In the genomic region with DNA sequence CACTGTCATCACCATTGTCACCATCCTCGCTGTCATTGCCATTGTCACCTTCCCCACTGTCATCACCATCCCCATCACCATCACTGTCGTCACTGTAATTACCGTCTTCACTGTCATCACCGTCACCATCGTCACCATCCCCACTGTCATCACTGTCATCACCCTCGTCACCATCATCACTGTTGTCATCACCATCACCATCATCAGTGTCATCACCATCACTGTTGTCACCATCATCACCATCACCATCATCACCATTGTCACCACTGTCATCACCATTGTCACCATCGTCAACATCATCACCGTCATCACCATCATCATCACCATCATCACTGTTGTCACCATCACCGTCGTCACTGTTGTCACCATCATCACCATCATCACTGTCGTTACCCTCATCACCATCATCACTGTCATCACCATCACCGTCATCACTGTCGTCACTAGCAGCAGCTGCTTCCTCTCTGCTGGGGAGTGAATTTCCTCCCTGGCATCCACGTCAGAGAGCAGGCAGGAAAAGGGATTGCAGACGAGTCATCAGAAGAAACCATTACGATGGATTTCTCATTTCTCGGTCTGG, we compare ENCODE assay signal across 1 cellular context.
TF ChIP-seq lines count a peak whose summit lies in the region.

No MANE protein-coding gene starts in this region.

TF ChIP-seq in HEK293, 187 proteins besides CTCF, POLR2A, EP300 and RAD21 (continued from another document and continues in another):
- TF ChIP-seq ZNF571 (tag by site-specific recombination; IDR thresholded peaks at IDR 0.05) (0 out of 2 replicates have a peak, but pooled peaks have one; percentile 55), ZNF23 (tag by site-specific recombination; IDR thresholded peaks at IDR 0.05; ENCODE audit: borderline replicate concordance) (no peak), ZNF366 (tag by site-specific recombination; conservative IDR thresholded peaks at IDR 0.05) (no peak), KLF8 (tag by site-specific recombination; IDR thresholded peaks at IDR 0.05) (no peak), ZNF391 (tag by site-specific recombination; IDR thresholded peaks at IDR 0.05; ENCODE audit: borderline replicate concordance, low read depth) (no peak), ZNF248 (tag by site-specific recombination; IDR thresholded peaks at IDR 0.05) (no peak), ZNF426 (tag by site-specific recombination; IDR thresholded peaks at IDR 0.05) (no peak), REPIN1 (tag by site-specific recombination; IDR thresholded peaks at IDR 0.05; ENCODE audit: low read depth) (no peak), ZNF623 (tag by site-specific recombination; IDR thresholded peaks at IDR 0.05) (no peak), ZBTB8A (tag by site-specific recombination; IDR thresholded peaks at IDR 0.05) (no peak), TRIM28 (IDR thresholded peaks at IDR 0.05; ENCODE audit: borderline replicate concordance, low read length) (no peak), ZBTB17 (tag by site-specific recombination; IDR thresholded peaks at IDR 0.05) (no peak), ZNF610 (tag by site-specific recombination; IDR thresholded peaks at IDR 0.05; ENCODE audit: borderline replicate concordance) (no peak), ZNF514 (tag by site-specific recombination; IDR thresholded peaks at IDR 0.05) (no peak), ZNF701 (tag by site-specific recombination; IDR thresholded peaks at IDR 0.05) (no peak), ZNF335 (tag by site-specific recombination; conservative IDR thresholded peaks at IDR 0.05) (no peak), KLF16 (tag by site-specific recombination; IDR thresholded peaks at IDR 0.05) (no peak), ZNF169 (tag by site-specific recombination; IDR thresholded peaks at IDR 0.05) (no peak), ZNF37A (tag by site-specific recombination; IDR thresholded peaks at IDR 0.05) (no peak), ZNF776 (tag by site-specific recombination; IDR thresholded peaks at IDR 0.05; ENCODE audit: borderline replicate concordance) (no peak), ZNF658 (tag by site-specific recombination; IDR thresholded peaks at IDR 0.05) (peak; percentile 86; the same call in 1 of the 2 replicates), ZNF585B (tag by site-specific recombination; IDR thresholded peaks at IDR 0.05) (no peak), ZNF132 (tag by site-specific recombination; IDR thresholded peaks at IDR 0.05; ENCODE audit: borderline replicate concordance) (no peak)
- TF ChIP-seq, protein P1, sequence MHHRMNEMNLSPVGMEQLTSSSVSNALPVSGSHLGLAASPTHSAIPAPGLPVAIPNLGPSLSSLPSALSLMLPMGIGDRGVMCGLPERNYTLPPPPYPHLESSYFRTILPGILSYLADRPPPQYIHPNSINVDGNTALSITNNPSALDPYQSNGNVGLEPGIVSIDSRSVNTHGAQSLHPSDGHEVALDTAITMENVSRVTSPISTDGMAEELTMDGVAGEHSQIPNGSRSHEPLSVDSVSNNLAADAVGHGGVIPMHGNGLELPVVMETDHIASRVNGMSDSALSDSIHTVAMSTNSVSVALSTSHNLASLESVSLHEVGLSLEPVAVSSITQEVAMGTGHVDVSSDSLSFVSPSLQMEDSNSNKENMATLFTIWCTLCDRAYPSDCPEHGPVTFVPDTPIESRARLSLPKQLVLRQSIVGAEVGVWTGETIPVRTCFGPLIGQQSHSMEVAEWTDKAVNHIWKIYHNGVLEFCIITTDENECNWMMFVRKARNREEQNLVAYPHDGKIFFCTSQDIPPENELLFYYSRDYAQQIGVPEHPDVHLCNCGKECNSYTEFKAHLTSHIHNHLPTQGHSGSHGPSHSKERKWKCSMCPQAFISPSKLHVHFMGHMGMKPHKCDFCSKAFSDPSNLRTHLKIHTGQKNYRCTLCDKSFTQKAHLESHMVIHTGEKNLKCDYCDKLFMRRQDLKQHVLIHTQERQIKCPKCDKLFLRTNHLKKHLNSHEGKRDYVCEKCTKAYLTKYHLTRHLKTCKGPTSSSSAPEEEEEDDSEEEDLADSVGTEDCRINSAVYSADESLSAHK (tag by site-specific recombination; IDR thresholded peaks at IDR 0.05): 0 out of 2 replicates have a peak, but pooled peaks have one; percentile 7
- TF ChIP-seq, protein P2, sequence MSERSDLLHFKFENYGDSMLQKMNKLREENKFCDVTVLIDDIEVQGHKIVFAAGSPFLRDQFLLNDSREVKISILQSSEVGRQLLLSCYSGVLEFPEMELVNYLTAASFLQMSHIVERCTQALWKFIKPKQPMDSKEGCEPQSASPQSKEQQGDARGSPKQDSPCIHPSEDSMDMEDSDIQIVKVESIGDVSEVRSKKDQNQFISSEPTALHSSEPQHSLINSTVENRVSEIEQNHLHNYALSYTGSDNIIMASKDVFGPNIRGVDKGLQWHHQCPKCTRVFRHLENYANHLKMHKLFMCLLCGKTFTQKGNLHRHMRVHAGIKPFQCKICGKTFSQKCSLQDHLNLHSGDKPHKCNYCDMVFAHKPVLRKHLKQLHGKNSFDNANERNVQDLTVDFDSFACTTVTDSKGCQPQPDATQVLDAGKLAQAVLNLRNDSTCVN (tag by site-specific recombination; optimal IDR thresholded peaks at IDR 0.05): no peak
- TF ChIP-seq, protein P3, sequence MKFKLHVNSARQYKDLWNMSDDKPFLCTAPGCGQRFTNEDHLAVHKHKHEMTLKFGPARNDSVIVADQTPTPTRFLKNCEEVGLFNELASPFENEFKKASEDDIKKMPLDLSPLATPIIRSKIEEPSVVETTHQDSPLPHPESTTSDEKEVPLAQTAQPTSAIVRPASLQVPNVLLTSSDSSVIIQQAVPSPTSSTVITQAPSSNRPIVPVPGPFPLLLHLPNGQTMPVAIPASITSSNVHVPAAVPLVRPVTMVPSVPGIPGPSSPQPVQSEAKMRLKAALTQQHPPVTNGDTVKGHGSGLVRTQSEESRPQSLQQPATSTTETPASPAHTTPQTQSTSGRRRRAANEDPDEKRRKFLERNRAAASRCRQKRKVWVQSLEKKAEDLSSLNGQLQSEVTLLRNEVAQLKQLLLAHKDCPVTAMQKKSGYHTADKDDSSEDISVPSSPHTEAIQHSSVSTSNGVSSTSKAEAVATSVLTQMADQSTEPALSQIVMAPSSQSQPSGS (tag by site-specific recombination; IDR thresholded peaks at IDR 0.05; ENCODE audit: low read depth): no peak
- TF ChIP-seq, protein P4, sequence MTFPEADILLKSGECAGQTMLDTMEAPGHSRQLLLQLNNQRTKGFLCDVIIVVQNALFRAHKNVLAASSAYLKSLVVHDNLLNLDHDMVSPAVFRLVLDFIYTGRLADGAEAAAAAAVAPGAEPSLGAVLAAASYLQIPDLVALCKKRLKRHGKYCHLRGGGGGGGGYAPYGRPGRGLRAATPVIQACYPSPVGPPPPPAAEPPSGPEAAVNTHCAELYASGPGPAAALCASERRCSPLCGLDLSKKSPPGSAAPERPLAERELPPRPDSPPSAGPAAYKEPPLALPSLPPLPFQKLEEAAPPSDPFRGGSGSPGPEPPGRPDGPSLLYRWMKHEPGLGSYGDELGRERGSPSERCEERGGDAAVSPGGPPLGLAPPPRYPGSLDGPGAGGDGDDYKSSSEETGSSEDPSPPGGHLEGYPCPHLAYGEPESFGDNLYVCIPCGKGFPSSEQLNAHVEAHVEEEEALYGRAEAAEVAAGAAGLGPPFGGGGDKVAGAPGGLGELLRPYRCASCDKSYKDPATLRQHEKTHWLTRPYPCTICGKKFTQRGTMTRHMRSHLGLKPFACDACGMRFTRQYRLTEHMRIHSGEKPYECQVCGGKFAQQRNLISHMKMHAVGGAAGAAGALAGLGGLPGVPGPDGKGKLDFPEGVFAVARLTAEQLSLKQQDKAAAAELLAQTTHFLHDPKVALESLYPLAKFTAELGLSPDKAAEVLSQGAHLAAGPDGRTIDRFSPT (tag by site-specific recombination; IDR thresholded peaks at IDR 0.05): no peak
- TF ChIP-seq, protein P5, sequence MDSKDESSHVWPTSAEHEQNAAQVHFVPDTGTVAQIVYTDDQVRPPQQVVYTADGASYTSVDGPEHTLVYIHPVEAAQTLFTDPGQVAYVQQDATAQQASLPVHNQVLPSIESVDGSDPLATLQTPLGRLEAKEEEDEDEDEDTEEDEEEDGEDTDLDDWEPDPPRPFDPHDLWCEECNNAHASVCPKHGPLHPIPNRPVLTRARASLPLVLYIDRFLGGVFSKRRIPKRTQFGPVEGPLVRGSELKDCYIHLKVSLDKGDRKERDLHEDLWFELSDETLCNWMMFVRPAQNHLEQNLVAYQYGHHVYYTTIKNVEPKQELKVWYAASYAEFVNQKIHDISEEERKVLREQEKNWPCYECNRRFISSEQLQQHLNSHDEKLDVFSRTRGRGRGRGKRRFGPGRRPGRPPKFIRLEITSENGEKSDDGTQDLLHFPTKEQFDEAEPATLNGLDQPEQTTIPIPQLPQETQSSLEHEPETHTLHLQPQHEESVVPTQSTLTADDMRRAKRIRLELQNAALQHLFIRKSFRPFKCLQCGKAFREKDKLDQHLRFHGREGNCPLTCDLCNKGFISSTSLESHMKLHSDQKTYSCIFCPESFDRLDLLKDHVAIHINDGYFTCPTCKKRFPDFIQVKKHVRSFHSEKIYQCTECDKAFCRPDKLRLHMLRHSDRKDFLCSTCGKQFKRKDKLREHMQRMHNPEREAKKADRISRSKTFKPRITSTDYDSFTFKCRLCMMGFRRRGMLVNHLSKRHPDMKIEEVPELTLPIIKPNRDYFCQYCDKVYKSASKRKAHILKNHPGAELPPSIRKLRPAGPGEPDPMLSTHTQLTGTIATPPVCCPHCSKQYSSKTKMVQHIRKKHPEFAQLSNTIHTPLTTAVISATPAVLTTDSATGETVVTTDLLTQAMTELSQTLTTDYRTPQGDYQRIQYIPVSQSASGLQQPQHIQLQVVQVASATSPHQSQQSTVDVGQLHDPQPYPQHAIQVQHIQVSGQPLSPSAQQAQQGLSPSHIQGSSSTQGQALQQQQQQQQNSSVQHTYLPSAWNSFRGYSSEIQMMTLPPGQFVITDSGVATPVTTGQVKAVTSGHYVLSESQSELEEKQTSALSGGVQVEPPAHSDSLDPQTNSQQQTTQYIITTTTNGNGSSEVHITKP (tag by site-specific recombination; IDR thresholded peaks at IDR 0.05): no peak
- TF ChIP-seq, protein P6, sequence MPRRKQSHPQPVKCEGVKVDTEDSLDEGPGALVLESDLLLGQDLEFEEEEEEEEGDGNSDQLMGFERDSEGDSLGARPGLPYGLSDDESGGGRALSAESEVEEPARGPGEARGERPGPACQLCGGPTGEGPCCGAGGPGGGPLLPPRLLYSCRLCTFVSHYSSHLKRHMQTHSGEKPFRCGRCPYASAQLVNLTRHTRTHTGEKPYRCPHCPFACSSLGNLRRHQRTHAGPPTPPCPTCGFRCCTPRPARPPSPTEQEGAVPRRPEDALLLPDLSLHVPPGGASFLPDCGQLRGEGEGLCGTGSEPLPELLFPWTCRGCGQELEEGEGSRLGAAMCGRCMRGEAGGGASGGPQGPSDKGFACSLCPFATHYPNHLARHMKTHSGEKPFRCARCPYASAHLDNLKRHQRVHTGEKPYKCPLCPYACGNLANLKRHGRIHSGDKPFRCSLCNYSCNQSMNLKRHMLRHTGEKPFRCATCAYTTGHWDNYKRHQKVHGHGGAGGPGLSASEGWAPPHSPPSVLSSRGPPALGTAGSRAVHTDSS (tag by site-specific recombination; IDR thresholded peaks at IDR 0.05): peak; percentile 93
- TF ChIP-seq, protein P7, sequence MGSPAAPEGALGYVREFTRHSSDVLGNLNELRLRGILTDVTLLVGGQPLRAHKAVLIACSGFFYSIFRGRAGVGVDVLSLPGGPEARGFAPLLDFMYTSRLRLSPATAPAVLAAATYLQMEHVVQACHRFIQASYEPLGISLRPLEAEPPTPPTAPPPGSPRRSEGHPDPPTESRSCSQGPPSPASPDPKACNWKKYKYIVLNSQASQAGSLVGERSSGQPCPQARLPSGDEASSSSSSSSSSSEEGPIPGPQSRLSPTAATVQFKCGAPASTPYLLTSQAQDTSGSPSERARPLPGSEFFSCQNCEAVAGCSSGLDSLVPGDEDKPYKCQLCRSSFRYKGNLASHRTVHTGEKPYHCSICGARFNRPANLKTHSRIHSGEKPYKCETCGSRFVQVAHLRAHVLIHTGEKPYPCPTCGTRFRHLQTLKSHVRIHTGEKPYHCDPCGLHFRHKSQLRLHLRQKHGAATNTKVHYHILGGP (tag by site-specific recombination; IDR thresholded peaks at IDR 0.05): no peak
- TF ChIP-seq, protein P8, sequence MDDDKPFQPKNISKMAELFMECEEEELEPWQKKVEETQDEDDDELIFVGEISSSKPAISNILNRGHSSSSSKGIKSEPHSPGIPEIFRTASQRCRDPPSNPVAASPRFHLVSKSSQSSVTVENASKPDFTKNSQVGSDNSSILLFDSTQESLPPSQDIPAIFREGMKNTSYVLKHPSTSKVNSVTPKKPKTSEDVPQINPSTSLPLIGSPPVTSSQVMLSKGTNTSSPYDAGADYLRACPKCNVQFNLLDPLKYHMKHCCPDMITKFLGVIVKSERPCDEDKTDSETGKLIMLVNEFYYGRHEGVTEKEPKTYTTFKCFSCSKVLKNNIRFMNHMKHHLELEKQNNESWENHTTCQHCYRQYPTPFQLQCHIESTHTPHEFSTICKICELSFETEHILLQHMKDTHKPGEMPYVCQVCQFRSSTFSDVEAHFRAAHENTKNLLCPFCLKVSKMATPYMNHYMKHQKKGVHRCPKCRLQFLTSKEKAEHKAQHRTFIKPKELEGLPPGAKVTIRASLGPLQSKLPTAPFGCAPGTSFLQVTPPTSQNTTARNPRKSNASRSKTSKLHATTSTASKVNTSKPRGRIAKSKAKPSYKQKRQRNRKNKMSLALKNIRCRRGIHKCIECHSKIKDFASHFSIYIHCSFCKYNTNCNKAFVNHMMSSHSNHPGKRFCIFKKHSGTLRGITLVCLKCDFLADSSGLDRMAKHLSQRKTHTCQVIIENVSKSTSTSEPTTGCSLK (tag by site-specific recombination; IDR thresholded peaks at IDR 0.05): peak; percentile 82; the same call in 1 of the 2 replicates
- TF ChIP-seq, protein P9, sequence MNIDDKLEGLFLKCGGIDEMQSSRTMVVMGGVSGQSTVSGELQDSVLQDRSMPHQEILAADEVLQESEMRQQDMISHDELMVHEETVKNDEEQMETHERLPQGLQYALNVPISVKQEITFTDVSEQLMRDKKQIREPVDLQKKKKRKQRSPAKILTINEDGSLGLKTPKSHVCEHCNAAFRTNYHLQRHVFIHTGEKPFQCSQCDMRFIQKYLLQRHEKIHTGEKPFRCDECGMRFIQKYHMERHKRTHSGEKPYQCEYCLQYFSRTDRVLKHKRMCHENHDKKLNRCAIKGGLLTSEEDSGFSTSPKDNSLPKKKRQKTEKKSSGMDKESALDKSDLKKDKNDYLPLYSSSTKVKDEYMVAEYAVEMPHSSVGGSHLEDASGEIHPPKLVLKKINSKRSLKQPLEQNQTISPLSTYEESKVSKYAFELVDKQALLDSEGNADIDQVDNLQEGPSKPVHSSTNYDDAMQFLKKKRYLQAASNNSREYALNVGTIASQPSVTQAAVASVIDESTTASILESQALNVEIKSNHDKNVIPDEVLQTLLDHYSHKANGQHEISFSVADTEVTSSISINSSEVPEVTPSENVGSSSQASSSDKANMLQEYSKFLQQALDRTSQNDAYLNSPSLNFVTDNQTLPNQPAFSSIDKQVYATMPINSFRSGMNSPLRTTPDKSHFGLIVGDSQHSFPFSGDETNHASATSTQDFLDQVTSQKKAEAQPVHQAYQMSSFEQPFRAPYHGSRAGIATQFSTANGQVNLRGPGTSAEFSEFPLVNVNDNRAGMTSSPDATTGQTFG (tag by site-specific recombination; IDR thresholded peaks at IDR 0.05; ENCODE audit: borderline replicate concordance): peak; percentile 29; the same call in 1 of the 2 replicates
- TF ChIP-seq, protein P10, sequence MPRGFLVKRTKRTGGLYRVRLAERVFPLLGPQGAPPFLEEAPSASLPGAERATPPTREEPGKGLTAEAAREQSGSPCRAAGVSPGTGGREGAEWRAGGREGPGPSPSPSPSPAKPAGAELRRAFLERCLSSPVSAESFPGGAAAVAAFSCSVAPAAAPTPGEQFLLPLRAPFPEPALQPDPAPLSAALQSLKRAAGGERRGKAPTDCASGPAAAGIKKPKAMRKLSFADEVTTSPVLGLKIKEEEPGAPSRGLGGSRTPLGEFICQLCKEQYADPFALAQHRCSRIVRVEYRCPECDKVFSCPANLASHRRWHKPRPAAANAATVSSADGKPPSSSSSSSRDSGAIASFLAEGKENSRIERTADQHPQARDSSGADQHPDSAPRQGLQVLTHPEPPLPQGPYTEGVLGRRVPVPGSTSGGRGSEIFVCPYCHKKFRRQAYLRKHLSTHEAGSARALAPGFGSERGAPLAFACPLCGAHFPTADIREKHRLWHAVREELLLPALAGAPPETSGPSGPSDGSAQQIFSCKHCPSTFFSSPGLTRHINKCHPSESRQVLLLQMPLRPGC (tag by site-specific recombination; IDR thresholded peaks at IDR 0.05): no peak
